ENCODE assay signal across 28 cellular contexts in the genomic region with DNA sequence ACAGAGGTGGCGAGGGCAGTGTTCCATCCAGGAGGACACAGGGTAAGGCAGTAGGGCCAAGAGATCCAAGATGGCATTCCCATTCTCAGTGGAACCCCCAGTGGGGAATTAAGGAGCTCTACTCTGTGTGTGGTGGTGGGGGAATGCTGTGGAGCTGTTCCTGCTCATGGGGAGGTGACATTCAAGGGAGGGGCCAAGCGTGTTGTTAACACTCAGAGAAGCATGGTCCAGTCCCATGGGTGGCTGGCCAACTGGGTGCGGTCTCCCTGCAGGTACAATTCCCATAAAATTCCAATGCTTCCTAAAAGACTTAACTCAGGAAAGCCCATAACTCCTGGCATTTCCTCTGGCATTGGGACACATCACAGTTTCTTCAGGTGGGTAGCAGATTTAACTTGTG. TPM values are rescaled to one million over a fixed set of nuclear protein-coding genes. Genes with fewer than 3 reads are reported as not detected.
"Had no signal": no experiment of that assay in that cellular context is flagged by ENCODE, and none has a peak within 500 bp of the region (broad histone marks: within the 10 kb centered on the region; RNA-seq: fewer than 3 reads in every experiment).

No MANE protein-coding gene starts in this region.

- H2AFZ ChIP-seq: hepatocyte, parathyroid adenoma had no signal

- H3K27ac Mint-ChIP-seq: activated naive CD4-positive, alpha-beta T cell treated with anti-CD3 and anti-CD28 coated beads, Interleukin-2, amount 50 U/mL, for 72 hours; activated T-cell treated with anti-CD3 and anti-CD28 coated beads, Interleukin-2, amount 50 U/mL, for 72 hours; naive thymus-derived CD4-positive, alpha-beta T cell; T-helper 17 cell had no signal

- H3K4me3 ChIP-seq: gastroesophageal sphincter, hepatocyte, psoas muscle, smooth muscle cell, testis, transverse colon had no signal

- H3K4me2 ChIP-seq: hepatocyte, smooth muscle cell had no signal

- H3K9me3 ChIP-seq: gastroesophageal sphincter, psoas muscle, testis, transverse colon had no signal

- H3K36me3 ChIP-seq: gastroesophageal sphincter, transverse colon had no signal

- ATAC-seq: activated naive CD4-positive, alpha-beta T cell treated with anti-CD3 and anti-CD28 coated beads, Interleukin-2, amount 50 U/mL, for 72 hours; activated T-cell treated with anti-CD3 and anti-CD28 coated beads, Interleukin-2, amount 50 U/mL, for 72 hours; gastroesophageal sphincter; left ventricle myocardium superior; naive thymus-derived CD4-positive, alpha-beta T cell; psoas muscle; stimulated activated naive CD8-positive, alpha-beta T cell treated with anti-CD3 and anti-CD28 coated beads, Interleukin-15, Interleukin-2, amounts not matched to agents 100 U/mL and 50 U/mL, for 24 hours; T-helper 17 cell had no signal

- H3K27me3 ChIP-seq: hepatocyte, testis, transverse colon had no signal

- H3K4me1 ChIP-seq: gastroesophageal sphincter, parathyroid adenoma, psoas muscle, testis, transverse colon had no signal

- H3K79me2 ChIP-seq: hepatocyte, parathyroid adenoma had no signal

- H3K27ac ChIP-seq: gastroesophageal sphincter, hepatocyte, parathyroid adenoma, psoas muscle, testis, transverse colon had no signal

- H3K9me3 Mint-ChIP-seq: activated naive CD4-positive, alpha-beta T cell treated with anti-CD3 and anti-CD28 coated beads, Interleukin-2, amount 50 U/mL, for 72 hours; activated T-cell treated with anti-CD3 and anti-CD28 coated beads, Interleukin-2, amount 50 U/mL, for 72 hours; central memory CD8-positive, alpha-beta T cell had no signal

- H3K36me3 Mint-ChIP-seq: activated naive CD4-positive, alpha-beta T cell treated with anti-CD3 and anti-CD28 coated beads, Interleukin-2, amount 50 U/mL, for 72 hours; naive thymus-derived CD4-positive, alpha-beta T cell had no signal

- DNase-seq: activated CD4-positive, alpha-beta T cell treated with anti-CD3 and anti-CD28 coated beads, Interleukin-2, amount 50 U/mL, for 4 hours; activated naive CD4-positive, alpha-beta T cell; activated T-cell treated with anti-CD3 and anti-CD28 coated beads for 4 hours; activated T-cell treated with anti-CD3 and anti-CD28 coated beads, Interleukin-2, amount 50 U/mL, for 72 hours; anterior cingulate cortex; effector memory CD4-positive, alpha-beta T cell; erythroblast; islet precursor cell; left ventricle myocardium superior; naive thymus-derived CD4-positive, alpha-beta T cell; occipital lobe; psoas muscle; stimulated activated CD4-positive, alpha-beta T cell treated with anti-CD3 and anti-CD28 coated beads, Interleukin-15, amount 100 ng/mL, for 24 hours; stimulated activated CD4-positive, alpha-beta T cell treated with anti-CD3 and anti-CD28 coated beads, Interleukin-2, amount 100 ng/mL, for 24 hours; stimulated activated naive CD8-positive, alpha-beta T cell treated with anti-CD3 and anti-CD28 coated beads, Interleukin-15, Interleukin-2, amounts not matched to agents 100 U/mL and 50 U/mL, for 24 hours; T-helper 17 cell; T1000; testis; transverse colon had no signal

- H3K9ac ChIP-seq: parathyroid adenoma had no signal

- H3K4me3 Mint-ChIP-seq: activated T-cell treated with anti-CD3 and anti-CD28 coated beads, Interleukin-2, amount 50 U/mL, for 72 hours; central memory CD8-positive, alpha-beta T cell; naive thymus-derived CD4-positive, alpha-beta T cell; T-helper 17 cell had no signal

RNA-seq across cellular contexts. Expression of a gene that starts 2.3 kb away (rescaled TPM):
- total RNA-seq: activated naive CD4-positive, alpha-beta T cell treated with anti-CD3 and anti-CD28 coated beads, Interleukin-2, amount 50 U/mL, for 72 hours; activated T-cell treated with anti-CD3 and anti-CD28 coated beads, Interleukin-2, amount 50 U/mL, for 72 hours; dermis microvascular lymphatic vessel endothelial cell; gastroesophageal sphincter; hepatocyte; left ventricle myocardium superior; lung microvascular endothelial cell; occipital lobe; smooth muscle cell; T-helper 17 cell; transverse colon; urinary bladder had no signal
